Comparison of ENCODE assay signal across 1 cellular context in genomic region chr22:26734339-26735018, GRCh38.
TF ChIP-seq lines count a peak whose summit lies in the region.

No MANE protein-coding gene starts in this region.

TF ChIP-seq in H1, 55 proteins besides CTCF, POLR2A, EP300 and RAD21 (continued from another document):
- TF ChIP-seq CHD7 (IDR thresholded peaks at IDR 0.05; ENCODE audit: insufficient replicate concordance, low read length) = no peak
TF ChIP-seq in H1: peak in this region for 1.
